Comparison of ENCODE assay signal across 12 cellular contexts in the genomic region with DNA sequence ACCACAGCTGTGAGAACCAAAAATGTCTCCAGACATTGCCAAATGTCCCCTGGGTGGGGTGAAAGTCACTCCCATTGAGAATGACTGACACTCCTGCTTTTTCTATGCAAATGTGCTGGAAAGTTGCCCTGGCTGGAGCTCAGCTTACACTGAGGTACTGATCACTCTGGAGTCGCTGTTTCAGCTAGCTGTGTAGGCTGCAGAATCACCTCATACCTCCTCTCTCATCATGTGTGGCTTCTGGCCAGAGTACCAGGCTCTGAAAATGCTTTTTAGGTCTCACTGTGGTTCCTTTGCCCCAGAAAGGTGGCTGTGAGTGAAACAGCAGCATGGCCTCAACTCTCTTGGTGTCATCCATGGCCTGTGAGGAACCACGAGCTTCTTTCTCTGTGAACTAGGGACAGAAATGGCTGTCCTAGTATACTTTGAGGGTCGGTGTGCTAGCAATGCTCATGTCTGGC.
DNase-seq lines count a peak whose midpoint lies in the region; ATAC-seq, FAIRE-seq and TF ChIP-seq lines count a peak whose summit lies in the region.
"Had no signal": no experiment of that assay in that cellular context is flagged by ENCODE, and none has a peak within 500 bp of the region (broad histone marks: within the 10 kb centered on the region; RNA-seq: fewer than 3 reads in every experiment).

No MANE protein-coding gene starts in this region.

- H3F3A ChIP-seq in PC-3 (ENCODE audit: low read length, unreplicated experiment): no peaks in the 10 kb centered on the region

- CTCF ChIA-PET in PC-3 (lab: Charles Lee): no interaction called here

- no peak for TF ChIP-seq CTCF in PC-3 (conservative IDR thresholded peaks at IDR 0.05; ENCODE audit: low read depth, low read length)

- peak; percentile 92 for FAIRE-seq in GM12891 (lab: Jason Lieb, UNC)

- H4K20me1 ChIP-seq in BLaER1 treated with 17β-estradiol and CSF1 and Interleukin-3, amounts not matched to agents 10 nM and 100 nM: no peaks in the 10 kb centered on the region
- H4K20me1 ChIP-seq in PC-3 (ENCODE audit: low read length): no peaks in the 10 kb centered on the region

- TF ChIP-seq POLR2A in GM12891 (IDR thresholded peaks at IDR 0.05; ENCODE audit: low read depth, low read length): no peak

- peak; percentile 30; the same call in 1 of the 2 replicates for ATAC-seq in PC-3
- ATAC-seq in GM21381 (IDR thresholded peaks at IDR 0.05; ENCODE audit: unreplicated experiment): no peak
- ATAC-seq in GM21367 (IDR thresholded peaks at IDR 0.05; ENCODE audit: unreplicated experiment): no peak
- no peak for ATAC-seq in HG03521 (IDR thresholded peaks at IDR 0.05; ENCODE audit: unreplicated experiment)
- ATAC-seq: CD8-positive, alpha-beta T cell had no signal

- no peak overlapping the region for H2AFZ ChIP-seq in PC-3 (ENCODE audit: low read length)

- POLR2A ChIA-PET in PC-3 (lab: Charles Lee; ENCODE audit: unreplicated experiment): no interaction called here

- H3K36me3 ChIP-seq in BLaER1 treated with 17β-estradiol and CSF1 and Interleukin-3, amounts not matched to agents 10 nM and 100 nM: no peaks in the 10 kb centered on the region
- H3K36me3 ChIP-seq in PC-3 (ENCODE audit: low read depth, low read length): no peaks in the 10 kb centered on the region
- H3K36me3 ChIP-seq: brain microvascular endothelial cell, suprapubic skin had no signal

- H3K9ac ChIP-seq in BLaER1 treated with 17β-estradiol and CSF1 and Interleukin-3, amounts not matched to agents 10 nM and 100 nM: no peak overlapping the region
- no peak overlapping the region for H3K9ac ChIP-seq in PC-3 (ENCODE audit: low read length)

- no TSS peak for BruUV-seq in PC-3 (replicated peaks; lab: Mats Ljungman, UMichigan)

- H3K4me2 ChIP-seq in BLaER1 treated with 17β-estradiol and CSF1 and Interleukin-3, amounts not matched to agents 10 nM and 100 nM: peak overlapping the region in 10 of 11 experiments; percentile 71 to 87 (median 85); a peak in 19 of 22 replicates
- H3K4me2 ChIP-seq in PC-3 (ENCODE audit: low read length): no peak overlapping the region

- no peak overlapping the region for H3K4me3 ChIP-seq in BLaER1 treated with 17β-estradiol and CSF1 and Interleukin-3, amounts not matched to agents 10 nM and 100 nM
- H3K4me3 ChIP-seq in PC-3 (ENCODE audit: low read length): no peak overlapping the region
- H3K4me3 ChIP-seq: suprapubic skin had no signal

- H3K27ac ChIP-seq in BLaER1 treated with 17β-estradiol and CSF1 and Interleukin-3, amounts not matched to agents 10 nM and 100 nM: peak overlapping the region in 3 of 11 experiments; percentile 11 to 26 (median 17); a peak in 3 of 22 replicates
- H3K27ac ChIP-seq in PC-3 (ENCODE audit: low read length): no peak overlapping the region
- H3K27ac ChIP-seq: brain microvascular endothelial cell, suprapubic skin had no signal

- DNase-seq in GM12891 (ENCODE audit: insufficient read length, low spot score) (no peak), PC-3 (no peak), iPS-NIHi11 (ENCODE audit: low spot score) (peak; percentile 63), dermis blood vessel endothelial cell (no peak)
- DNase-seq: brain microvascular endothelial cell; CD8-positive, alpha-beta T cell; stimulated activated CD4-positive, alpha-beta T cell treated with anti-CD3 and anti-CD28 coated beads, Interleukin-4, amount 100 ng/mL, for 24 hours had no signal

- peaks cover 0 to 13% (median 0%) of the 10 kb centered on the region in 11 experiments; a peak in 2 of 22 replicates for H3K27me3 ChIP-seq in BLaER1 treated with 17β-estradiol and CSF1 and Interleukin-3, amounts not matched to agents 10 nM and 100 nM
- H3K27me3 ChIP-seq in PC-3 (ENCODE audit: low read length): peaks cover 90% of the 10 kb centered on the region
- H3K27me3 ChIP-seq: brain microvascular endothelial cell had no signal

- no peaks in the 10 kb centered on the region for H3K9me2 ChIP-seq in PC-3 (replicated peaks; ENCODE audit: low read length)

- H3K9me3 ChIP-seq in BLaER1 treated with 17β-estradiol and CSF1 and Interleukin-3, amounts not matched to agents 10 nM and 100 nM (replicated peaks in 1 of 11): peaks cover 7 to 12% (median 10%) of the 10 kb centered on the region in 11 experiments; a peak in 19 of 22 replicates
- no peaks in the 10 kb centered on the region for H3K9me3 ChIP-seq in PC-3 (ENCODE audit: low read length)
- H3K9me3 ChIP-seq: suprapubic skin had no signal

- intact Hi-C loops in PC-3 (cut with micrococcal nuclease): no loop called here

- H3K79me2 ChIP-seq in PC-3 (ENCODE audit: low read length): no peaks in the 10 kb centered on the region

- peaks cover 43 to 74% (median 65%) of the 10 kb centered on the region in 10 experiments for H3K4me1 ChIP-seq in BLaER1 treated with 17β-estradiol and CSF1 and Interleukin-3, amounts not matched to agents 10 nM and 100 nM
- H3K4me1 ChIP-seq in PC-3 (ENCODE audit: insufficient read depth, low read length): peaks cover 3% of the 10 kb centered on the region; the same call in 1 of the 2 replicates

TF ChIP-seq in GM12891, 5 proteins besides CTCF, POLR2A, EP300 and RAD21:
- TF ChIP-seq POLR2AphosphoS5 (IDR thresholded peaks at IDR 0.05; ENCODE audit: low read depth, low read length) (0 out of 2 replicates have a peak, but pooled peaks have one; percentile 21), POU2F2 (IDR thresholded peaks at IDR 0.05; ENCODE audit: low read depth, low read length) (no peak)
